Comparison of ENCODE assay signal across 11 cellular contexts in the genomic region with DNA sequence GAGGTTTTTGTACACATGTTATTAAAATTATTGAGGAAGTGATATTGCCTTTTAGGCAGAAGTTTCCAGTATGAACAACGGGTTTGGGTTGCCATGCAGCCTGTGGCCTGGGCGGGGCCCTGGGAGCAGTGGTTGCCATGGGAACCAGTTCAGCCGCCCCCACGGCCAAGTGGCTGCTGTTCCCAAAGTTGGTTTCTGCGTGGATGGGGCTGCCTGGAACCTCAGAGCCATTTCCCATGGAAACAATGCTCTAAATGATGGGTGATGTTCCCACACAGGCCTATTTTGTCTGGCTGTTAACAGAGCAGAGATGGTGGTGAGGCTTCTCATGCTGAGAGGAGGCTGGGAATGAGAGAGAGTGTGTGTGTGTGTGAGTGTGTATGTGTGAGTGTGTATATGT. TPM values are rescaled to one million over a fixed set of nuclear protein-coding genes. Genes with fewer than 3 reads are reported as not detected.
A peak's percentile ranks its signal among the peaks of the same experiment; 100 is the strongest.
DNase-seq lines count a peak whose midpoint lies in the region; ATAC-seq and TF ChIP-seq lines count a peak whose summit lies in the region.
"Had no signal": no experiment of that assay in that cellular context is flagged by ENCODE, and none has a peak within 500 bp of the region (broad histone marks: within the 10 kb centered on the region; RNA-seq: fewer than 3 reads in every experiment).

No MANE protein-coding gene starts in this region.

- CTCF ChIA-PET in naive thymus-derived CD4-positive, alpha-beta T cell (lab: Charles Lee) = no interaction called here

- peaks cover 0 to 2% (median 0%) of the 10 kb centered on the region in 11 donors for H3K9me3 Mint-ChIP-seq in naive thymus-derived CD4-positive, alpha-beta T cell
- H3K9me3 Mint-ChIP-seq: CD4-positive, alpha-beta T cell had no signal

- H3K36me3 Mint-ChIP-seq in naive thymus-derived CD4-positive, alpha-beta T cell = peaks cover 0 to 5% (median 0%) of the 10 kb centered on the region in 5 donors

- H3K9me3 ChIP-seq in naive thymus-derived CD4-positive, alpha-beta T cell (ENCODE audit: control insufficient read depth in 2 of 3, low read length in 3 of 3) = no peaks in the 10 kb centered on the region

- no peaks in the 10 kb centered on the region for H3K4me1 Mint-ChIP-seq in naive thymus-derived CD4-positive, alpha-beta T cell

- H3K27ac ChIP-seq in naive thymus-derived CD4-positive, alpha-beta T cell (ENCODE audit: low read depth, low read length) = no peak overlapping the region

- no peaks in the 10 kb centered on the region for H3K27me3 ChIP-seq in naive thymus-derived CD4-positive, alpha-beta T cell (ENCODE audit: control insufficient read depth in 2 of 2, insufficient read depth in 2 of 2, low read length in 2 of 2)

- TF ChIP-seq CTCF in AG10803 (conservative IDR thresholded peaks at IDR 0.05; ENCODE audit: low read length) = no peak

- no peak overlapping the region for H3K27ac Mint-ChIP-seq in naive thymus-derived CD4-positive, alpha-beta T cell
- H3K27ac Mint-ChIP-seq: CD4-positive, alpha-beta T cell had no signal

- H3K36me3 ChIP-seq in naive thymus-derived CD4-positive, alpha-beta T cell (ENCODE audit: control insufficient read depth in 2 of 3, insufficient read depth in 3 of 3, low read length in 3 of 3) = no peaks in the 10 kb centered on the region

- H3K4me3 ChIP-seq in AG10803 (ENCODE audit: low read length) = no peak overlapping the region
- H3K4me3 ChIP-seq in naive thymus-derived CD4-positive, alpha-beta T cell (ENCODE audit: low read length) = no peak overlapping the region

- ATAC-seq in naive thymus-derived CD4-positive, alpha-beta T cell = peak; percentile 48
- no peak for ATAC-seq in GM19035 (IDR thresholded peaks at IDR 0.05; ENCODE audit: unreplicated experiment)

- peaks cover 5 to 17% (median 8%) of the 10 kb centered on the region in 5 donors for H3K27me3 Mint-ChIP-seq in naive thymus-derived CD4-positive, alpha-beta T cell

- no peaks in the 10 kb centered on the region for H3K4me1 ChIP-seq in naive thymus-derived CD4-positive, alpha-beta T cell (ENCODE audit: control insufficient read depth in 2 of 2, insufficient read depth in 2 of 2, low read length in 2 of 2)

- peak; percentile 60 for DNase-seq in AG10803 (ENCODE audit: low read depth)
- DNase-seq in NOMO-1 treated with DMSO at 0.1 percent for 48 hours (lab: John Stamatoyannopoulos, UW; ENCODE audit: unreplicated experiment) = peak; percentile 59
- DNase-seq in fibroblast of peridontal ligament (ENCODE audit: extremely low read depth) = peak; percentile 31
- no peak for DNase-seq in naive thymus-derived CD4-positive, alpha-beta T cell
- DNase-seq in NCI-H1417 treated with DMSO at 0.1 percent for 48 hours (lab: John Stamatoyannopoulos, UW) = no peak
- no peak for DNase-seq in NCI-H345 (lab: John Stamatoyannopoulos, UW)
- no peak for DNase-seq in stimulated activated CD4-positive, alpha-beta T cell treated with anti-CD3 and anti-CD28 coated beads, Interleukin-12 subunit alpha, Interleukin-12 subunit beta, amount 100 ng/mL, for 4 hours
- DNase-seq: activated CD4-positive, alpha-beta T cell treated with anti-CD3 and anti-CD28 coated beads for 48 hours; CD4-positive, alpha-beta T cell; SHP77 had no signal

- intact Hi-C loops in naive thymus-derived CD4-positive, alpha-beta T cell (cut with micrococcal nuclease) = no loop called here

- H3K4me3 Mint-ChIP-seq in naive thymus-derived CD4-positive, alpha-beta T cell = no peak overlapping the region
- H3K4me3 Mint-ChIP-seq: CD4-positive, alpha-beta T cell had no signal

- POLR2A ChIA-PET in naive thymus-derived CD4-positive, alpha-beta T cell (lab: Charles Lee) = no interaction called here

RNA-seq across cellular contexts. Expression of gene MRAS, which starts 19.5 kb away (rescaled TPM):
- total RNA-seq in naive thymus-derived CD4-positive, alpha-beta T cell = 1 to 10 TPM in 2 of 5 experiments, under 1 TPM in 3; 0.05 to 4.9 (median 0.80) TPM
- not detected for polyA plus RNA-seq in naive thymus-derived CD4-positive, alpha-beta T cell

RNA-seq across cellular contexts. Expression of gene NME9, which starts 38.3 kb away (rescaled TPM):
- total RNA-seq in naive thymus-derived CD4-positive, alpha-beta T cell = 1 to 10 TPM in 2 of 5 experiments, under 1 TPM in 2, not detected in 1; 0.69 to 2.0 (median 1.2) TPM
- polyA plus RNA-seq in naive thymus-derived CD4-positive, alpha-beta T cell = under 1 TPM; 0.52 to 0.71 TPM

Comparison
In these comparisons a context has a peak if more than half of its experiments do, and no peak if none do; other contexts are left out.
1. DNase-seq: peak in AG10803 (single experiment), NOMO-1 treated with DMSO at 0.1 percent for 48 hours (single experiment) and fibroblast of peridontal ligament (single experiment); none in naive thymus-derived CD4-positive, alpha-beta T cell (0 of 9), NCI-H1417 treated with DMSO at 0.1 percent for 48 hours (single experiment), NCI-H345 (single experiment) and stimulated activated CD4-positive, alpha-beta T cell treated with anti-CD3 and anti-CD28 coated beads, Interleukin-12 subunit alpha, Interleukin-12 subunit beta, amount 100 ng/mL, for 4 hours (single experiment).